21 cellular contexts compared by ENCODE assay signal in genomic region chr10:16991011-16991410, GRCh38.
"Had no signal": no experiment of that assay in that cellular context is flagged by ENCODE, and none has a peak within 500 bp of the region (broad histone marks: within the 10 kb centered on the region; RNA-seq: fewer than 3 reads in every experiment).

No MANE protein-coding gene starts in this region.

- H3K36me3 ChIP-seq: left ventricle myocardium inferior, ovary, right atrium auricular region, right lobe of liver, transverse colon, upper lobe of left lung, vagina had no signal

- H3K4me1 ChIP-seq: right lobe of liver had no signal

- H3K9me3 ChIP-seq: left ventricle myocardium inferior, ovary, right atrium auricular region, right lobe of liver, transverse colon, upper lobe of left lung, vagina had no signal

- H3K27ac Mint-ChIP-seq: mesothelial cell of epicardium; naive thymus-derived CD4-positive, alpha-beta T cell; natural killer cell treated with Interleukin-12 subunit alpha and Interleukin-12 subunit beta and Interleukin-15 and Interleukin-18, amount 100 ng/mL, for 72 hours; progenitor cell of endocrine pancreas; stimulated activated naive CD8-positive, alpha-beta T cell treated with anti-CD3 and anti-CD28 coated beads, Interleukin-15, Interleukin-2, amounts not matched to agents 100 ng/mL and 50 ng/mL, for 24 hours had no signal

- H3K9me3 Mint-ChIP-seq: natural killer cell treated with Interleukin-12 subunit alpha and Interleukin-12 subunit beta and Interleukin-15 and Interleukin-18, amount 100 ng/mL, for 72 hours; stimulated activated naive CD8-positive, alpha-beta T cell treated with anti-CD3 and anti-CD28 coated beads, Interleukin-15, Interleukin-2, amounts not matched to agents 100 ng/mL and 50 ng/mL, for 24 hours had no signal

- H3K4me3 ChIP-seq: left ventricle myocardium inferior, lung, ovary, right atrium auricular region, right lobe of liver, transverse colon, upper lobe of left lung, vagina had no signal

- DNase-seq: islet precursor cell; left ventricle myocardium inferior; mesendoderm; naive thymus-derived CD4-positive, alpha-beta T cell; ovary; right lobe of liver; stimulated activated CD4-positive, alpha-beta T cell treated with anti-CD3 and anti-CD28 coated beads, Interleukin-12 subunit alpha, Interleukin-12 subunit beta, amount 100 ng/mL, for 4 hours; stimulated activated CD4-positive, alpha-beta T cell treated with anti-CD3 and anti-CD28 coated beads, Interleukin-15, amount 100 ng/mL, for 24 hours; stimulated activated CD4-positive, alpha-beta T cell treated with anti-CD3 and anti-CD28 coated beads, Interleukin-2, amount 100 ng/mL, for 24 hours; stimulated activated CD4-positive, alpha-beta T cell treated with anti-CD3 and anti-CD28 coated beads, Interleukin-4, amount 100 ng/mL, for 1 hour; stimulated activated naive CD4-positive, alpha-beta T cell; substantia nigra; transverse colon; upper lobe of left lung had no signal

- H3K27ac ChIP-seq: left ventricle myocardium inferior, ovary, right atrium auricular region, right lobe of liver, transverse colon, upper lobe of left lung, vagina had no signal

- H3K36me3 Mint-ChIP-seq: natural killer cell treated with Interleukin-12 subunit alpha and Interleukin-12 subunit beta and Interleukin-15 and Interleukin-18, amount 100 ng/mL, for 72 hours had no signal

- H3K4me3 Mint-ChIP-seq: mesothelial cell of epicardium; naive thymus-derived CD4-positive, alpha-beta T cell; natural killer cell treated with Interleukin-12 subunit alpha and Interleukin-12 subunit beta and Interleukin-15 and Interleukin-18, amount 100 ng/mL, for 72 hours; stimulated activated naive CD8-positive, alpha-beta T cell treated with anti-CD3 and anti-CD28 coated beads, Interleukin-15, Interleukin-2, amounts not matched to agents 100 ng/mL and 50 ng/mL, for 24 hours had no signal

- H3K27me3 ChIP-seq: ovary, right atrium auricular region, right lobe of liver, transverse colon, upper lobe of left lung, vagina had no signal

- H3K27me3 Mint-ChIP-seq: progenitor cell of endocrine pancreas; stimulated activated naive CD8-positive, alpha-beta T cell treated with anti-CD3 and anti-CD28 coated beads, Interleukin-15, Interleukin-2, amounts not matched to agents 100 ng/mL and 50 ng/mL, for 24 hours had no signal

- ATAC-seq: naive thymus-derived CD4-positive, alpha-beta T cell; natural killer cell treated with Interleukin-12 subunit alpha and Interleukin-12 subunit beta and Interleukin-15 and Interleukin-18, amount 100 ng/mL, for 72 hours; right lobe of liver had no signal
